15 cellular contexts compared by ENCODE assay signal in the genomic region with DNA sequence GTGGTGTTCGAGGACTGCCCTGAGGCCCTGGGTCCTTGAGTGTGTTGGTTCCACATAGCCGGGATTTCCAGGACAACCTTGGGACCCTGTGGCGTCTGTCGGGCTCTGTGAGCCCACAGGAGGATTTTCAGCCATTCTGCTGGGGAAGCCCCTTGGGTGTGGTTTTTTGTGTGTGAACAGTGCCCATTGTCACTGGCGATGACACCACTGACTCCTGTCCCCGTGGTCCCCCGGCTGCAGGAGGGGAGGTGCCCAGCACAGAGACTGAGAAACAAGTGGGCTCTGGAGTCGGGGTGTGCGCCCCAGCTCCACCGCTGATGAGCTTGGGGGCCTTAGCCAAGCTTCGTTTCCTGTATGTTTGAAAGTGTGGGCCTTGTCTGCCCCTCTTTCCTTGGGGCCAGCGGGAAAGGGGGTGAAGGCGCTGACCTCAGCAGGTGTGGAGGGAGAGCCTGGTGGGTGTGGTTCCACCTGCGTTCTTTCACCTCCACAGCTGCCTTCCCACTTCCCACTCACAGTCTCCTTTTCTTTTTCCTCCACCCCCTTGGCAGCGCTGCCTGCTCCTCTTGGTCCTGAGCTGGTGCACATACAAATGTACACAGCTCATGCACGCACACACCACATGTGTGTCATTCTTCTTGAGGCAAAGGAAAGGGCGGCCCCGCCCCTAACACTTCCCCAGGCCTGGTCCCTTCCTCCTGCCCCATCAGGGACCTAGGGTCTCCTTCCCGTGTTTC. TPM values are rescaled to one million over a fixed set of nuclear protein-coding genes. Genes with fewer than 3 reads are reported as not detected.
DNase-seq lines count a peak whose midpoint lies in the region; ATAC-seq lines count a peak whose summit lies in the region.
"Had no signal": no experiment of that assay in that cellular context is flagged by ENCODE, and none has a peak within 500 bp of the region (broad histone marks: within the 10 kb centered on the region; RNA-seq: fewer than 3 reads in every experiment).

No MANE protein-coding gene starts in this region.

- H3K27me3 Mint-ChIP-seq in T-helper 2 cell treated with Interferon-gamma antibody and Interleukin-4, amounts not matched to agents 5 μg/mL and 100 μg/mL, for 36 hours (ENCODE audit: low read depth), result no peaks in the 10 kb centered on the region
- no peaks in the 10 kb centered on the region for H3K27me3 Mint-ChIP-seq in T-helper 17 cell
- no peaks in the 10 kb centered on the region for H3K27me3 Mint-ChIP-seq in stimulated activated memory B cell treated with anti-CD40 and anti-IgM and Interleukin-4, amounts not matched to agents 10 μg/mL and 1 μg/mL and 100 μg/mL, for 72 hours

- H3K4me3 Mint-ChIP-seq in T-helper 2 cell treated with Interferon-gamma antibody and Interleukin-4, amounts not matched to agents 5 μg/mL and 100 μg/mL, for 36 hours, result no peak overlapping the region
- H3K4me3 Mint-ChIP-seq in T-helper 17 cell, result peak overlapping the region; percentile 69
- H3K4me3 Mint-ChIP-seq in stimulated activated memory B cell treated with anti-CD40 and anti-IgM and Interleukin-4, amounts not matched to agents 10 μg/mL and 1 μg/mL and 100 μg/mL, for 72 hours, result no peak overlapping the region
- H3K4me3 Mint-ChIP-seq: neural crest cell had no signal

- H3K36me3 Mint-ChIP-seq in T-helper 2 cell treated with Interferon-gamma antibody and Interleukin-4, amounts not matched to agents 5 μg/mL and 100 μg/mL, for 36 hours (ENCODE audit: low read depth), result peaks cover 10% of the 10 kb centered on the region
- H3K36me3 Mint-ChIP-seq in T-helper 17 cell (ENCODE audit: low read depth), result no peaks in the 10 kb centered on the region
- H3K36me3 Mint-ChIP-seq in stimulated activated memory B cell treated with anti-CD40 and anti-IgM and Interleukin-4, amounts not matched to agents 10 μg/mL and 1 μg/mL and 100 μg/mL, for 72 hours, result peaks cover 13% of the 10 kb centered on the region

- ATAC-seq in T-helper 17 cell (peak; percentile 39), left lobe of liver (peak; percentile 31), HG02610 (IDR thresholded peaks at IDR 0.05; ENCODE audit: unreplicated experiment) (no peak)
- ATAC-seq in stimulated activated memory B cell treated with anti-CD40 and anti-IgM and Interleukin-4, amounts not matched to agents 10 μg/mL and 1 μg/mL and 100 μg/mL, for 72 hours, result no peak
- ATAC-seq: PC-3 had no signal

- no peak for DNase-seq in T-helper 2 cell treated with Interferon-gamma antibody and Interleukin-4, amounts not matched to agents 5 μg/mL and 100 μg/mL, for 36 hours (ENCODE audit: low spot score)
- no peak for DNase-seq in T-helper 2 cell
- no peak for DNase-seq in T-helper 17 cell
- no peak for DNase-seq in left lobe of liver (ENCODE audit: low spot score)
- DNase-seq in AML-193 (lab: John Stamatoyannopoulos, UW), result no peak
- no peak for DNase-seq in NCI-H2107 treated with DMSO at 0.1 percent for 48 hours (lab: John Stamatoyannopoulos, UW; ENCODE audit: unreplicated experiment)
- DNase-seq: 8988T; activated CD4-positive, alpha-beta T cell treated with anti-CD3 and anti-CD28 coated beads for 48 hours; brain microvascular endothelial cell; kidney; PC-3; sigmoid colon had no signal

- no peaks in the 10 kb centered on the region for H3K9me3 ChIP-seq in T-helper 17 cell (ENCODE audit: control insufficient read depth, low read length, poor library complexity, severe bottlenecking)
- H3K9me3 ChIP-seq: sigmoid colon had no signal

- peaks cover 6% of the 10 kb centered on the region for H3K4me1 Mint-ChIP-seq in T-helper 2 cell treated with Interferon-gamma antibody and Interleukin-4, amounts not matched to agents 5 μg/mL and 100 μg/mL, for 36 hours (ENCODE audit: low read depth)
- peaks cover 19% of the 10 kb centered on the region for H3K4me1 Mint-ChIP-seq in T-helper 17 cell
- peaks cover 44% of the 10 kb centered on the region for H3K4me1 Mint-ChIP-seq in stimulated activated memory B cell treated with anti-CD40 and anti-IgM and Interleukin-4, amounts not matched to agents 10 μg/mL and 1 μg/mL and 100 μg/mL, for 72 hours

- peak overlapping the region; percentile 55 for H3K27ac Mint-ChIP-seq in T-helper 2 cell treated with Interferon-gamma antibody and Interleukin-4, amounts not matched to agents 5 μg/mL and 100 μg/mL, for 36 hours
- H3K27ac Mint-ChIP-seq in T-helper 17 cell, result peak overlapping the region; percentile 90
- H3K27ac Mint-ChIP-seq in stimulated activated memory B cell treated with anti-CD40 and anti-IgM and Interleukin-4, amounts not matched to agents 10 μg/mL and 1 μg/mL and 100 μg/mL, for 72 hours, result peak overlapping the region; percentile 31

- H3K9me3 Mint-ChIP-seq in T-helper 2 cell treated with Interferon-gamma antibody and Interleukin-4, amounts not matched to agents 5 μg/mL and 100 μg/mL, for 36 hours, result no peaks in the 10 kb centered on the region
- no peaks in the 10 kb centered on the region for H3K9me3 Mint-ChIP-seq in stimulated activated memory B cell treated with anti-CD40 and anti-IgM and Interleukin-4, amounts not matched to agents 10 μg/mL and 1 μg/mL and 100 μg/mL, for 72 hours
- H3K9me3 Mint-ChIP-seq: neural crest cell had no signal

RNA-seq across cellular contexts. Expression of a gene that starts 16.1 kb away (rescaled TPM):
- total RNA-seq in T-helper 17 cell (10 to 100 TPM; 69.3 to 74.7 TPM), left lobe of liver (59.5 TPM)

RNA-seq across cellular contexts. Expression of a gene that starts 26.1 kb away (rescaled TPM):
- total RNA-seq in T-helper 17 cell (10 to 100 TPM; 25.8 to 26.6 TPM), left lobe of liver (19.1 TPM)

RNA-seq across cellular contexts. Expression of a gene that starts 52.6 kb away (rescaled TPM):
- total RNA-seq in T-helper 17 cell (10 to 100 TPM; 44.7 to 49.6 TPM), left lobe of liver (40.4 TPM)

Comparison
In these comparisons a context has a peak if more than half of its experiments do, and no peak if none do; other contexts are left out.
1. H3K27ac Mint-ChIP-seq: peak in every context shown above with its lines; median percentile 90 in T-helper 17 cell; 55 in T-helper 2 cell treated with Interferon-gamma antibody and Interleukin-4, amounts not matched to agents 5 μg/mL and 100 μg/mL, for 36 hours; 31 in stimulated activated memory B cell treated with anti-CD40 and anti-IgM and Interleukin-4, amounts not matched to agents 10 μg/mL and 1 μg/mL and 100 μg/mL, for 72 hours.
2. ATAC-seq: peak in T-helper 17 cell (single experiment) and left lobe of liver (single experiment); none in stimulated activated memory B cell treated with anti-CD40 and anti-IgM and Interleukin-4, amounts not matched to agents 10 μg/mL and 1 μg/mL and 100 μg/mL, for 72 hours (single experiment) and HG02610 (single experiment).